In genomic region chr7:28697898-28698563, GRCh38 we compare ENCODE assay signal across 14 cellular contexts.
"Had no signal": no experiment of that assay in that cellular context is flagged by ENCODE, and none has a peak within 500 bp of the region (broad histone marks: within the 10 kb centered on the region; RNA-seq: fewer than 3 reads in every experiment).

No MANE protein-coding gene starts in this region.

- H3K4me1 Mint-ChIP-seq: activated naive CD4-positive, alpha-beta T cell treated with anti-CD3 and anti-CD28 coated beads, Interleukin-2, amount 50 U/mL, for 24 hours had no signal

- H3K4me3 ChIP-seq: skin epidermis, tibial artery had no signal

- H3K9ac ChIP-seq: parathyroid adenoma had no signal

- H3K4me3 Mint-ChIP-seq: activated naive CD4-positive, alpha-beta T cell treated with anti-CD3 and anti-CD28 coated beads, Interleukin-2, amount 50 U/mL, for 24 hours; neural crest cell; T-helper 2 cell treated with Interferon-gamma antibody and Interleukin-4, amounts not matched to agents 5 μg/mL and 100 μg/mL, for 36 hours had no signal

- H3K9me3 ChIP-seq: gastrocnemius medialis, tibial artery had no signal

- H3K79me2 ChIP-seq: parathyroid adenoma had no signal

- ATAC-seq: gastrocnemius medialis had no signal

- H3K27ac ChIP-seq: parathyroid adenoma, tibial artery had no signal

- H3K27ac Mint-ChIP-seq: activated naive CD4-positive, alpha-beta T cell treated with anti-CD3 and anti-CD28 coated beads, Interleukin-2, amount 50 U/mL, for 24 hours; T-helper 2 cell treated with Interferon-gamma antibody and Interleukin-4, amounts not matched to agents 5 μg/mL and 100 μg/mL, for 36 hours had no signal

- H3K9me3 Mint-ChIP-seq: activated naive CD4-positive, alpha-beta T cell treated with anti-CD3 and anti-CD28 coated beads, Interleukin-2, amount 50 U/mL, for 24 hours; neural crest cell; T-helper 2 cell treated with Interferon-gamma antibody and Interleukin-4, amounts not matched to agents 5 μg/mL and 100 μg/mL, for 36 hours had no signal

- H3K36me3 ChIP-seq: gastrocnemius medialis, tibial artery had no signal

- H2AFZ ChIP-seq: parathyroid adenoma had no signal

- H3K27me3 ChIP-seq: gastrocnemius medialis, tibial artery had no signal

- DNase-seq: activated CD4-positive, alpha-beta T cell treated with anti-CD3 and anti-CD28 coated beads, Interleukin-2, amount 50 U/mL, for 4 hours; activated CD4-positive, CD25-positive, alpha-beta regulatory T cell treated with anti-CD3 and anti-CD28 coated beads, Interleukin-2, amount 50 U/mL, for 72 hours; activated T-cell treated with anti-CD3 and anti-CD28 coated beads, Interleukin-2, amount 50 U/mL, for 1 hour; amygdala; gastrocnemius medialis; kidney; retina; SW 1271; tibial artery had no signal

- H3K4me1 ChIP-seq: parathyroid adenoma had no signal

- H3K36me3 Mint-ChIP-seq: activated naive CD4-positive, alpha-beta T cell treated with anti-CD3 and anti-CD28 coated beads, Interleukin-2, amount 50 U/mL, for 24 hours had no signal
